Comparison of ENCODE assay signal across 13 cellular contexts in the genomic region with DNA sequence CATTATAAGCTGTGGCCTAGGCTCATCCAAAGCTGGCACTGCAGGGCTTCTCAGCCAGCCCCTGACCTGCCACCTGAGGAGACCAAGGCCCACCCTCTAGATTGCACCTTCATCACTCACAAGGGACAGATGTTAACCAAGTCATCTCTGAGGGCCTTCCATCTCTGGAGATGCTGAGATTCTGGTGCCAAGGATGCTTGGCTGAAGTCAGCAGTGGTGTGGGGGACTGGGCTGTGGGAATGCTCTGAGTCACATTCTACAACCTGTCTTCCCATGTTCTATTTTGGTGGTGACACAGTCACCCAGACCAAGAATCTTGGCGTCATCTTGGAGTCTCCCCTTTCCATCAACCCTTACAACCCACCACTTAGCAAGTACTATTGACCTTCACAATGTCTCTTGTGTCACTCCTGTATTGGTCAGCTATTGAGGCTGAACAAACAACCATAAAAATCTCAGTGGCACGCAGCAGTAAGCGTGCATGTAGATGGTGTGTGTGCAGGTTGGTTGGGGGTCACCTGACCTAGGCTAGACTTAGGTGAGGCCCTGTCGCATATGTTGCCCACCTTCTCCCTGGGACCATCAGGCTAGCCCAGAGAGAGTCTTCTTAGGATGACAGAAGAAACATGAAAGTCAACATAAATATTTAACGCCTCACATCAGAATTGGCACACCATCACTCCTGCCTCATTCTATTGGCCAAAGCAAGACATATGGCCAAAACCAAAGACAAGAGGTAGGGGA.
DNase-seq lines count a peak whose midpoint lies in the region; ATAC-seq, FAIRE-seq and TF ChIP-seq lines count a peak whose summit lies in the region.
"Had no signal": no experiment of that assay in that cellular context is flagged by ENCODE, and none has a peak within 500 bp of the region (broad histone marks: within the 10 kb centered on the region; RNA-seq: fewer than 3 reads in every experiment).

No MANE protein-coding gene starts in this region.

- H3K27me3 Mint-ChIP-seq in T-cell = no peaks in the 10 kb centered on the region

- TF ChIP-seq CTCF in coronary artery (IDR thresholded peaks at IDR 0.05) (no peak), smooth muscle cell (IDR thresholded peaks at IDR 0.05; ENCODE audit: borderline replicate concordance, insufficient read depth, poor library complexity, severe bottlenecking) (no peak)

- no peak overlapping the region for H3K4me3 Mint-ChIP-seq in T-cell

- H3K4me1 Mint-ChIP-seq in T-cell = peaks cover 31 to 60% (median 40%) of the 10 kb centered on the region in 3 donors

- H3K79me2 ChIP-seq in smooth muscle cell (ENCODE audit: low read depth) = peaks cover 5% of the 10 kb centered on the region

- H3K9me3 ChIP-seq in smooth muscle cell (replicated peaks; ENCODE audit: low read depth) = no peaks in the 10 kb centered on the region

- H3K4me3 ChIP-seq in coronary artery (no peak overlapping the region), smooth muscle cell (no peak overlapping the region)

- H3K9ac ChIP-seq in smooth muscle cell (ENCODE audit: low read depth) = no peak overlapping the region

- no peaks in the 10 kb centered on the region for H3K36me3 Mint-ChIP-seq in T-cell

- no peaks in the 10 kb centered on the region for H3K36me3 ChIP-seq in smooth muscle cell (ENCODE audit: low read depth)

- peak overlapping the region; percentile 89 to 93 for H3K27ac Mint-ChIP-seq in T-cell

- peaks cover 3% of the 10 kb centered on the region for H3K4me1 ChIP-seq in smooth muscle cell (ENCODE audit: low read depth)

- no peaks in the 10 kb centered on the region for H3F3A ChIP-seq in smooth muscle cell (ENCODE audit: low read depth)

- no peaks in the 10 kb centered on the region for H3K27me3 ChIP-seq in smooth muscle cell (ENCODE audit: low read depth)

- POLR2A ChIA-PET in T-cell (lab: Charles Lee) = interaction anchor here in 1 of 2 donors (2.1 to 2.4 kb wide), 2 partner anchors 17 to 19 kb away, joined by 11 to 16 read pairs; no protein-coding TSS in a partner anchor

- no peak for TF ChIP-seq POLR2A in GM12891 (IDR thresholded peaks at IDR 0.05; ENCODE audit: low read depth, low read length)

- CTCF ChIA-PET in T-cell (lab: Charles Lee) = interaction anchor here (0.7 to 2.1 kb wide), 4 partner anchors 19 to 1127 kb away, joined by 3 to 5 read pairs (median 3); no protein-coding TSS in a partner anchor

- H3K27ac ChIP-seq in coronary artery (peak overlapping the region; percentile 54 to 59), smooth muscle cell (ENCODE audit: low read depth) (peak overlapping the region; percentile 88)
- H3K27ac ChIP-seq: HL-60 had no signal

- H3K4me2 ChIP-seq in smooth muscle cell = no peak overlapping the region

- DNase-seq in GM12891 (ENCODE audit: insufficient read length, low spot score) = no peak
- peak in 1 of 34 experiments; percentile 19 for DNase-seq in T-cell
- peak; percentile 77 for DNase-seq in coronary artery (ENCODE audit: low spot score)
- DNase-seq in smooth muscle cell (lab: John Stamatoyannopoulos, UW; ENCODE audit: unreplicated experiment) = no peak
- DNase-seq in CD1c-positive myeloid dendritic cell (ENCODE audit: extremely low spot score) = no peak
- DNase-seq in NCI-H2196 (lab: John Stamatoyannopoulos, UW; ENCODE audit: unreplicated experiment) = no peak
- DNase-seq: NCI-H1092, NCI-H748 treated with DMSO at 0.1 percent for 48 hours, small intestine had no signal

- H4K20me1 ChIP-seq in smooth muscle cell (ENCODE audit: low read depth) = no peaks in the 10 kb centered on the region

- H2AFZ ChIP-seq in smooth muscle cell (ENCODE audit: low read depth) = no peak overlapping the region

- H3K9me3 Mint-ChIP-seq in T-cell = no peaks in the 10 kb centered on the region

- FAIRE-seq in GM12891 (lab: Jason Lieb, UNC) = peak; percentile 26
- FAIRE-seq: D721Med, small intestine had no signal

- 90% methylated on average over 5 of the region's 5 CpGs for WGBS in smooth muscle cell (ENCODE audit: low lambda C conversion rate)

- no peak for ATAC-seq in T-cell (replicated peaks in 1 of 4)
- no peak for ATAC-seq in HG03565 (IDR thresholded peaks at IDR 0.05; ENCODE audit: unreplicated experiment)
- no peak for ATAC-seq in GM21717 (IDR thresholded peaks at IDR 0.05; ENCODE audit: unreplicated experiment)

TF ChIP-seq in GM12891, 5 proteins besides CTCF, POLR2A, EP300 and RAD21:
- TF ChIP-seq POLR2AphosphoS5 (IDR thresholded peaks at IDR 0.05; ENCODE audit: low read depth, low read length) (no peak), TAF1 (IDR thresholded peaks at IDR 0.05; ENCODE audit: low read depth, low read length) (no peak), POU2F2 (IDR thresholded peaks at IDR 0.05; ENCODE audit: low read depth, low read length) (no peak), PAX5 (IDR thresholded peaks at IDR 0.05; ENCODE audit: insufficient read depth, low read length, severe bottlenecking) (no peak), SPI1 (IDR thresholded peaks at IDR 0.05; ENCODE audit: low read depth, low read length) (no peak)
TF ChIP-seq in GM12891: peak in this region for 0.
